Comparison of ENCODE assay signal across 10 cellular contexts in the genomic region with DNA sequence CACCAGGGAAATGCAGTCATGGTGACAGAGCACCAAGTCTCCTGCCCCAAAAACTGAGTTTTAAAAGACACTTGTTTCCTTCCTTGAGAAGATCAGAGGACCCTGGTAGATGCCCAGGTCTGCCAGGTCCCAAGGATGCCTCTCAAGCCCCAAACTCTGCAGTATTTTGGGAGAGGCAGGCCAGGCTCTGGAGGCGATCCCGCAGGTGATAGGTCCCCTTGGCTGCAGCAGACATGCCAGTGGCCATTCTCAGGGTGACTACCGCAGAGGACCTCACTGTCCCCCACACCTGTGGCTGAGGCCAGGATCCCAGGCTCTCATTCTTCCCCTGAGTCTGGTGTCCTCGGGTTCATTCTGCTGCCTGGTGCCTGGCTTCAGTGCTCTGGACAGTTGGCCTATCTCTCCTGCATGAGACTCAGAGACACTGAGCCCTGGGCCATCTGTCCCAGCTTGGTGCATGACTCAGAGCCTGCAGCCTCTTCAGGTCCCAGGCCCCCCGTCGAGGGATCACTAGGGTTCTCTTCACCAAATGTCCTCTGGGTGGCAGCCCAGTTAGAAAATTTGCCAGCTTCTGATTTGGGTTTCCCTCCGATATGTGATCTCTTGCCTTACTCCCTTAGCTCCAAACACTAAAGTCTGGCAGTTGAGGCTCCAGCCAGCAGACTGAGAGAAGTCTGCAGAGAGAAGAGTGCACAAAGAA. TPM values are rescaled to one million over a fixed set of nuclear protein-coding genes. Genes with fewer than 3 reads are reported as not detected.
DNase-seq lines count a peak whose midpoint lies in the region; ATAC-seq and TF ChIP-seq lines count a peak whose summit lies in the region.
"Had no signal": no experiment of that assay in that cellular context is flagged by ENCODE, and none has a peak within 500 bp of the region (broad histone marks: within the 10 kb centered on the region; RNA-seq: fewer than 3 reads in every experiment).

No MANE protein-coding gene starts in this region.

- BruUV-seq in MCF 10A (replicated peaks; lab: Mats Ljungman, UMichigan): no TSS peak

- H3K9me3 ChIP-seq in breast epithelium (no peaks in the 10 kb centered on the region), OCI-LY3 (ENCODE audit: insufficient read depth, low read length) (no peaks in the 10 kb centered on the region), tibial nerve (no peaks in the 10 kb centered on the region)

- H3K27ac ChIP-seq in breast epithelium (no peak overlapping the region), OCI-LY3 (ENCODE audit: low read length) (no peak overlapping the region), tibial nerve (no peak overlapping the region)

- no peak overlapping the region for H3K27ac Mint-ChIP-seq in MCF 10A (ENCODE audit: low read depth, unreplicated experiment)

- TF ChIP-seq POLR2A in breast epithelium (IDR thresholded peaks at IDR 0.05) (no peak), tibial nerve (IDR thresholded peaks at IDR 0.05) (no peak)

- intact Hi-C loops in MCF 10A (cut with micrococcal nuclease) (no loop called here), breast epithelium (cut with DNase I; ENCODE audit: low total_unique reads) (no loop called here)

- TF ChIP-seq CTCF in MCF 10A (IDR thresholded peaks at IDR 0.05; ENCODE audit: unreplicated experiment) (no peak), breast epithelium (IDR thresholded peaks at IDR 0.05) (no peak), OCI-LY3 (IDR thresholded peaks at IDR 0.05; ENCODE audit: low read depth, low read length) (peak; percentile 43), tibial nerve (IDR thresholded peaks at IDR 0.05) (peak in 4 of 5 experiments; percentile 9 to 36 (median 21))

- POLR2A ChIA-PET in MCF 10A (lab: Yijun Ruan, JAX): interaction anchor here (0.6 kb wide), 1 partner anchor 185 kb away, joined by 3 read pairs; no protein-coding TSS in a partner anchor

- 58 to 62% methylated on average over 6 to 7 of the region's 7 CpGs for whole genome bisulfite sequencing in tibial nerve, 2 donors

- H3K4me3 ChIP-seq in breast epithelium: no peak overlapping the region
- H3K4me3 ChIP-seq in OCI-LY3 (ENCODE audit: low read length): no peak overlapping the region
- no peak overlapping the region for H3K4me3 ChIP-seq in tibial nerve

- peaks cover 7% of the 10 kb centered on the region for H3K4me1 Mint-ChIP-seq in MCF 10A (ENCODE audit: insufficient read depth, unreplicated experiment)
- H3K4me1 Mint-ChIP-seq: CD8-positive, alpha-beta memory T cell had no signal

- no peak overlapping the region for H2AFZ ChIP-seq in OCI-LY3 (ENCODE audit: low read depth, low read length)

- no peak overlapping the region for H3K9ac ChIP-seq in OCI-LY3 (ENCODE audit: low read length)

- CTCF ChIA-PET in MCF 10A (lab: Yijun Ruan, JAX): interaction anchor here (0.6 to 1.5 kb wide), 7 partner anchors 10 to 350 kb away, joined by 3 to 8 read pairs (median 4); no protein-coding TSS in a partner anchor

- H3K27me3 Mint-ChIP-seq in MCF 10A (ENCODE audit: insufficient read depth, unreplicated experiment): peaks cover 22% of the 10 kb centered on the region

- ATAC-seq in GM19395 (IDR thresholded peaks at IDR 0.05; ENCODE audit: unreplicated experiment): no peak

- H3K9me3 Mint-ChIP-seq in MCF 10A (ENCODE audit: unreplicated experiment): no peaks in the 10 kb centered on the region
- H3K9me3 Mint-ChIP-seq: CD8-positive, alpha-beta memory T cell had no signal

- H4K20me1 ChIP-seq in OCI-LY3 (ENCODE audit: insufficient read depth, low read length): no peaks in the 10 kb centered on the region

- no peaks in the 10 kb centered on the region for H3K27me3 ChIP-seq in breast epithelium
- H3K27me3 ChIP-seq in OCI-LY3 (ENCODE audit: low read depth, low read length): no peaks in the 10 kb centered on the region
- no peaks in the 10 kb centered on the region for H3K27me3 ChIP-seq in tibial nerve

- H3K4me2 ChIP-seq in OCI-LY3 (ENCODE audit: low read length): peak overlapping the region; percentile 35; the same call in 1 of the 2 replicates

- DNase-seq in MCF 10A (ENCODE audit: unreplicated experiment) (peak; percentile 69), breast epithelium (ENCODE audit: low spot score in 2 of 2) (no peak), fibroblast of peridontal ligament (ENCODE audit: extremely low read depth) (peak; percentile 59), tibial nerve (ENCODE audit: low spot score in 2 of 2) (no peak), T-helper 1 cell (no peak), NCI-H1436 treated with DMSO at 0.1 percent for 48 hours (lab: John Stamatoyannopoulos, UW) (no peak)
- DNase-seq: mammary epithelial cell had no signal

- no peak for TF ChIP-seq EP300 in tibial nerve (IDR thresholded peaks at IDR 0.05)

- H3K4me3 Mint-ChIP-seq in MCF 10A (ENCODE audit: unreplicated experiment): no peak overlapping the region
- H3K4me3 Mint-ChIP-seq: CD8-positive, alpha-beta memory T cell had no signal

- H3K4me1 ChIP-seq in breast epithelium (no peaks in the 10 kb centered on the region), OCI-LY3 (ENCODE audit: low read length) (no peaks in the 10 kb centered on the region), tibial nerve (peaks cover 0 to 23% (median 0%) of the 10 kb centered on the region in 4 donors)

- no peaks in the 10 kb centered on the region for H3K79me2 ChIP-seq in OCI-LY3 (ENCODE audit: low read length)

- no peaks in the 10 kb centered on the region for H3K36me3 Mint-ChIP-seq in MCF 10A (ENCODE audit: insufficient read depth, unreplicated experiment)

- H3K36me3 ChIP-seq in breast epithelium: no peaks in the 10 kb centered on the region
- H3K36me3 ChIP-seq in OCI-LY3 (replicated peaks; ENCODE audit: low read depth, low read length): no peaks in the 10 kb centered on the region
- H3K36me3 ChIP-seq in tibial nerve: no peaks in the 10 kb centered on the region

RNA-seq across cellular contexts. Expression of a gene that starts 59.7 kb away (rescaled TPM):
- total RNA-seq in MCF 10A (2022) (4.9 and 6.1 TPM in 2 replicates), breast epithelium (10 to 100 TPM; 13.4 to 44.8 (median 26.2) TPM), tibial nerve (10 to 100 TPM; 28.4 to 59.7 (median 39.1) TPM)

Comparison
In these comparisons a context has a peak if more than half of its experiments do, and no peak if none do; other contexts are left out.
1. DNase-seq: peak in MCF 10A (single experiment) and fibroblast of peridontal ligament (single experiment); none in breast epithelium (0 of 2), tibial nerve (0 of 2), T-helper 1 cell (0 of 5) and NCI-H1436 treated with DMSO at 0.1 percent for 48 hours (single experiment).
2. CTCF ChIP-seq: peak in OCI-LY3 (single experiment) and tibial nerve (4 of 5); none in MCF 10A (single experiment) and breast epithelium (0 of 3).